In the genomic region with DNA sequence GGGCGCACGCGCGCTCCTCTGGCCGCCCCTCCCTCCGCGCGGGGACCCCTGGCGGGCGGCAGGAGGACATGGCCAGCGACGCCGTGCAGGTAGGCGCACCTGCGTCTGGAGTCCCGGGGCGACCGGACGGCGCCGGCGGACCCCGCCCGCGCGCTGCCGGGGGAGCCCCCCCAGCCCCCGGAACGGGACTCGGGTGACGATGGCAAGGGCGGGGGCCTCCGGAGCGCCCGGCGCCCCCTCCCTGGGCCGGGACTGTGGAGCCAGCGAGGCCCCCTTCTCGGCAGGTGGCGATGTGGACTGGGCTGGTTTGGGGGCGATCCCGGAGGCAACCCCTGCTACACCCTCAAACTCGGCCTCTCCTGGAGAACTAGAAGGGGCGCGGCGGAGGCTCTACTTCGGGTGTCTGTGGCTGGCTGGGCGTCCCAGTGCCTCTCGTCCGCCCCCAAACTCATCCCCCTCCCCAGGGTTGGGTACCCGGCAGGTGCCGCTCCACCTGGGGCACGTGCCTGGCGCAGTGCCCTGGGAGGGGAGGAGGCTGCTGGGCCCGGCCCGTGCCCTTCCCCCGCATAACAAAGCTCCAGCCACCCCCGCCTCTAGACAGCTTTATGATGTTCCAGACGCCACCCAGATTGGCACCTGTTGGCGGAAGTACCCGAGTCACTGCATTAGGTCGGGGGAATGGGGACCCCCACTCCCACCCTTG, we compare ENCODE assay signal across 1 cellular context.
TF ChIP-seq lines count a peak whose summit lies in the region.

No MANE protein-coding gene starts in this region.

TF ChIP-seq in HepG2, 621 proteins besides CTCF, POLR2A, EP300 and RAD21 (continued from another document and continues in another):
- TF ChIP-seq HNF1A (IDR thresholded peaks at IDR 0.05; ENCODE audit: low read depth): no peak
- TF ChIP-seq HNF1A (CRISPR knock-in tag; IDR thresholded peaks at IDR 0.05; ENCODE audit: borderline replicate concordance): no peak
- TF ChIP-seq ARID5B (CRISPR knock-in tag; IDR thresholded peaks at IDR 0.05): 0 out of 2 replicates have a peak, but pooled peaks have one; percentile 8
- no peak for TF ChIP-seq ZNF142 (CRISPR knock-in tag; IDR thresholded peaks at IDR 0.05)
- TF ChIP-seq ZNF749 (CRISPR knock-in tag; IDR thresholded peaks at IDR 0.05; ENCODE audit: borderline replicate concordance): 0 out of 2 replicates have a peak, but pooled peaks have one; percentile 3
- peak; percentile 85 for TF ChIP-seq BHLHE40 (IDR thresholded peaks at IDR 0.05; ENCODE audit: low read length)
- TF ChIP-seq ZHX1 (CRISPR knock-in tag; IDR thresholded peaks at IDR 0.05; ENCODE audit: low read depth): no peak
- TF ChIP-seq ZBTB4 (CRISPR knock-in tag; IDR thresholded peaks at IDR 0.05; ENCODE audit: borderline replicate concordance): no peak
- peak; percentile 10; the same call in 1 of the 2 replicates for TF ChIP-seq MYC (CRISPR knock-in tag; IDR thresholded peaks at IDR 0.05; ENCODE audit: borderline replicate concordance)
- peak; percentile 43 for TF ChIP-seq HNRNPK (IDR thresholded peaks at IDR 0.05; ENCODE audit: low read depth, low read length, poor library complexity, severe bottlenecking)
- peak; percentile 27; the same call in 1 of the 2 replicates for TF ChIP-seq ZNF687 (CRISPR knock-in tag; IDR thresholded peaks at IDR 0.05)
- peak; percentile 42; the same call in 1 of the 2 replicates for TF ChIP-seq HDAC1 (CRISPR knock-in tag; IDR thresholded peaks at IDR 0.05)
- TF ChIP-seq, protein P1, sequence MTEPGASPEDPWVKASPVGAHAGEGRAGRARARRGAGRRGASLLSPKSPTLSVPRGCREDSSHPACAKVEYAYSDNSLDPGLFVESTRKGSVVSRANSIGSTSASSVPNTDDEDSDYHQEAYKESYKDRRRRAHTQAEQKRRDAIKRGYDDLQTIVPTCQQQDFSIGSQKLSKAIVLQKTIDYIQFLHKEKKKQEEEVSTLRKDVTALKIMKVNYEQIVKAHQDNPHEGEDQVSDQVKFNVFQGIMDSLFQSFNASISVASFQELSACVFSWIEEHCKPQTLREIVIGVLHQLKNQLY (CRISPR knock-in tag; IDR thresholded peaks at IDR 0.05): no peak
- peak; percentile 29; the same call in 1 of the 2 replicates for TF ChIP-seq SALL1 (CRISPR knock-in tag; IDR thresholded peaks at IDR 0.05)
- TF ChIP-seq NCOA2 (CRISPR knock-in tag; IDR thresholded peaks at IDR 0.05): no peak
